ENCODE assay signal across 1 cellular context in genomic region chr2:240441993-240442411, GRCh38.
TF ChIP-seq lines count a peak whose summit lies in the region.

No MANE protein-coding gene starts in this region.

TF ChIP-seq in H1, 55 proteins besides CTCF, POLR2A, EP300 and RAD21:
- no peak for TF ChIP-seq CHD2 (IDR thresholded peaks at IDR 0.05; ENCODE audit: low read length)
- no peak for TF ChIP-seq ZNF274 (IDR thresholded peaks at IDR 0.05; ENCODE audit: borderline replicate concordance, extremely low read depth, low read length)
- no peak for TF ChIP-seq TEAD4 (IDR thresholded peaks at IDR 0.05; ENCODE audit: low read depth, low read length)
- TF ChIP-seq SIX5 (IDR thresholded peaks at IDR 0.05; ENCODE audit: low read depth, low read length) = no peak
- no peak for TF ChIP-seq HDAC2 (IDR thresholded peaks at IDR 0.05; ENCODE audit: borderline replicate concordance in 1 of 2, low read depth in 2 of 2, low read length in 2 of 2)
TF ChIP-seq in H1: peak in this region for 0.
